ENCODE assay signal across 13 cellular contexts in genomic region chr3:127836004-127836882, GRCh38. TPM values are rescaled to one million over a fixed set of nuclear protein-coding genes. Genes with fewer than 3 reads are reported as not detected.
DNase-seq lines count a peak whose midpoint lies in the region; ATAC-seq, FAIRE-seq and TF ChIP-seq lines count a peak whose summit lies in the region.
"Had no signal": no experiment of that assay in that cellular context is flagged by ENCODE, and none has a peak within 500 bp of the region (broad histone marks: within the 10 kb centered on the region; RNA-seq: fewer than 3 reads in every experiment).

No MANE protein-coding gene starts in this region.

- H3K9me3 Mint-ChIP-seq in CD4-positive, alpha-beta memory T cell = peaks cover 0 to 18% (median 6%) of the 10 kb centered on the region in 8 donors

- CTCF ChIA-PET in GM12878 (lab: Yijun Ruan, JAX) = interaction anchor here (1.0 to 7.9 kb wide), 7 partner anchors 8 to 133 kb away, joined by 3 to 82 read pairs (median 7); partner anchors contain the start of gene MGLL
- CTCF ChIA-PET in CD4-positive, alpha-beta memory T cell (lab: Charles Lee; ENCODE audit: partially characterized antibody) = no interaction called here

- TF ChIP-seq RAD21 in GM12878 (IDR thresholded peaks at IDR 0.05; ENCODE audit: insufficient read depth, low read depth, low read length) = 0 out of 2 replicates have a peak, but pooled peaks have one; percentile 9

- peaks cover 13 to 20% of the 10 kb centered on the region in 2 donors for H3K27me3 Mint-ChIP-seq in CD4-positive, alpha-beta memory T cell

- no peak overlapping the region for H3K27ac Mint-ChIP-seq in CD4-positive, alpha-beta memory T cell
- H3K27ac Mint-ChIP-seq: activated naive CD8-positive, alpha-beta T cell treated with anti-CD3 and anti-CD28 coated beads, Interleukin-2, amount 10 ng/mL, durations not matched to agents 7 days and 5 days; CD4-positive, CD25-positive, alpha-beta regulatory T cell had no signal

- H3K36me3 ChIP-seq in GM12878 (ENCODE audit: control insufficient read depth in 2 of 2, insufficient read depth in 2 of 2, low read length in 1 of 2) = no peaks in the 10 kb centered on the region
- no peaks in the 10 kb centered on the region for H3K36me3 ChIP-seq in CD4-positive, alpha-beta memory T cell (ENCODE audit: insufficient read depth, low read length)
- H3K36me3 ChIP-seq: right lobe of liver had no signal

- FAIRE-seq in GM18507 (lab: Jason Lieb, UNC) = peak; percentile 98
- peak; percentile 68 for FAIRE-seq in GM12878 (lab: Jason Lieb, UNC)

- in situ Hi-C loops in GM12878 (cut with MboI) = no loop called here

- no peaks in the 10 kb centered on the region for H3K36me3 Mint-ChIP-seq in CD4-positive, alpha-beta memory T cell
- H3K36me3 Mint-ChIP-seq: activated naive CD8-positive, alpha-beta T cell treated with anti-CD3 and anti-CD28 coated beads, Interleukin-2, amount 10 ng/mL, durations not matched to agents 7 days and 5 days; CD4-positive, CD25-positive, alpha-beta regulatory T cell had no signal

- H3K4me2 ChIP-seq in GM12878 (ENCODE audit: control insufficient read depth, insufficient read depth) = peak overlapping the region; percentile 64

- peak overlapping the region; percentile 45; the same call in 1 of the 2 replicates for H3K4me3 ChIP-seq in GM12878
- H3K4me3 ChIP-seq in CD4-positive, alpha-beta memory T cell (ENCODE audit: low read length in 2 of 2) = no peak overlapping the region
- H3K4me3 ChIP-seq: right lobe of liver had no signal

- intact Hi-C loops in GM12878 (cut with micrococcal nuclease; ENCODE audit: unreplicated experiment) = no loop called here
- intact Hi-C loops in CD4-positive, alpha-beta memory T cell (cut with micrococcal nuclease) = no loop called here
- intact Hi-C loops in Right ventricle myocardium superior (cut with DNase I) = no loop called here

- no peaks in the 10 kb centered on the region for H3K79me2 ChIP-seq in GM12878 (ENCODE audit: control insufficient read depth, insufficient read depth, low read length)

- peak overlapping the region; percentile 61 for H2AFZ ChIP-seq in GM12878 (ENCODE audit: control insufficient read depth, low read depth, low read length)

- WGBS in GM12878 (ENCODE audit: insufficient coverage, insufficient replicate concordance, low lambda C conversion rate, missing lambda C conversion rate) = 10% methylated on average over 7 of the region's 7 CpGs

- POLR2A ChIA-PET in GM12878 (lab: Charles Lee) = interaction anchor here (0.5 to 5.9 kb wide), 11 partner anchors 8 to 100 kb away, joined by 3 to 55 read pairs (median 4); partner anchors contain the start of gene MGLL
- POLR2A ChIA-PET in CD4-positive, alpha-beta memory T cell (lab: Charles Lee; ENCODE audit: partially characterized antibody) = no interaction called here

- peak overlapping the region; percentile 59 for H3K9ac ChIP-seq in GM12878 (ENCODE audit: control insufficient read depth, insufficient read depth, low read length)

- no peak for TF ChIP-seq CTCF in GM12878 (IDR thresholded peaks at IDR 0.05 in 2 of 3, conservative IDR thresholded peaks at IDR 0.05 in 1 of 3; ENCODE audit: control insufficient read depth in 2 of 3, extremely low read depth in 1 of 3, insufficient read depth in 1 of 3, low read depth in 3 of 3, low read length in 3 of 3)

- H4K20me1 ChIP-seq in GM12878 (ENCODE audit: control insufficient read depth, insufficient read depth) = no peaks in the 10 kb centered on the region

- no peaks in the 10 kb centered on the region for H3K27me3 ChIP-seq in GM12878 (replicated peaks in 1 of 2; ENCODE audit: control insufficient read depth in 2 of 2, insufficient read depth in 2 of 2, low read length in 1 of 2)
- H3K27me3 ChIP-seq in CD4-positive, alpha-beta memory T cell (ENCODE audit: insufficient read depth, low read length) = no peaks in the 10 kb centered on the region
- H3K27me3 ChIP-seq: right lobe of liver had no signal

- ATAC-seq in GM21367 (IDR thresholded peaks at IDR 0.05; ENCODE audit: unreplicated experiment) = peak; percentile 77
- peak; percentile 87 for ATAC-seq in HG03095 (IDR thresholded peaks at IDR 0.05; ENCODE audit: unreplicated experiment)
- peak; percentile 88 for ATAC-seq in GM12878
- ATAC-seq in Right ventricle myocardium superior (ENCODE audit: poor library complexity) = no peak
- ATAC-seq: HCT116 had no signal

- BruUV-seq in GM12878 (replicated peaks; lab: Mats Ljungman, UMichigan) = no TSS peak

- SMC1A ChIA-PET in GM12878 (lab: Charles Lee; ENCODE audit: uncharacterized antibody, unreplicated experiment) = interaction anchor here (1.0 to 8.4 kb wide), 15 partner anchors 9 to 178 kb away, joined by 3 to 106 read pairs (median 8); partner anchors contain the start of gene MGLL

- peaks cover 47% of the 10 kb centered on the region for H3K4me1 ChIP-seq in GM12878 (ENCODE audit: control insufficient read depth, insufficient read depth, low read length)
- no peaks in the 10 kb centered on the region for H3K4me1 ChIP-seq in CD4-positive, alpha-beta memory T cell (ENCODE audit: insufficient read depth, low read length)

- H3K27ac ChIP-seq in GM12878 (ENCODE audit: control insufficient read depth, insufficient read depth) = peak overlapping the region; percentile 90
- H3K27ac ChIP-seq in CD4-positive, alpha-beta memory T cell (ENCODE audit: low read depth, low read length) = no peak overlapping the region
- H3K27ac ChIP-seq: VCaP had no signal

- H3K4me1 Mint-ChIP-seq in CD4-positive, alpha-beta memory T cell = no peaks in the 10 kb centered on the region
- H3K4me1 Mint-ChIP-seq: CD4-positive, CD25-positive, alpha-beta regulatory T cell had no signal

- no peak overlapping the region for H3K4me3 Mint-ChIP-seq in CD4-positive, alpha-beta memory T cell
- H3K4me3 Mint-ChIP-seq: activated naive CD8-positive, alpha-beta T cell treated with anti-CD3 and anti-CD28 coated beads, Interleukin-2, amount 10 ng/mL, durations not matched to agents 7 days and 5 days; CD4-positive, CD25-positive, alpha-beta regulatory T cell had no signal

- H3K9me3 ChIP-seq in GM12878 (replicated peaks; ENCODE audit: control insufficient read depth, insufficient read depth, low read length) = peaks cover 7% of the 10 kb centered on the region
- no peaks in the 10 kb centered on the region for H3K9me3 ChIP-seq in CD4-positive, alpha-beta memory T cell (ENCODE audit: control insufficient read depth in 1 of 2, low read length in 2 of 2)
- H3K9me3 ChIP-seq: right lobe of liver had no signal

- RAD21 ChIA-PET in GM12878 (lab: Charles Lee; ENCODE audit: unreplicated experiment) = interaction anchor here (0.6 to 5.6 kb wide), 17 partner anchors 8 to 618 kb away, joined by 3 to 92 read pairs (median 4); partner anchors contain the start of gene MGLL

- TF ChIP-seq EP300 in GM12878 (IDR thresholded peaks at IDR 0.05; ENCODE audit: borderline replicate concordance in 1 of 2, control insufficient read depth in 1 of 2, low read depth in 2 of 2, low read length in 2 of 2) = peak in 1 of 2 experiments; percentile 24; a peak in 1 of 4 replicates

- peak; percentile 70 for TF ChIP-seq POLR2A in GM12878 (IDR thresholded peaks at IDR 0.05; ENCODE audit: low read depth, low read length)

- DNase-seq in GM18507 (ENCODE audit: extremely low spot score, insufficient read length, low read depth) = no peak
- DNase-seq in GM12878 (ENCODE audit: low read depth, low spot score) = peak; percentile 79
- DNase-seq in CD4-positive, alpha-beta memory T cell = no peak
- DNase-seq in Right ventricle myocardium superior = no peak
- DNase-seq in NCI-H2081 (lab: John Stamatoyannopoulos, UW) = no peak
- DNase-seq in NCI-H526 (lab: John Stamatoyannopoulos, UW) = no peak
- DNase-seq: activated naive CD8-positive, alpha-beta T cell treated with anti-CD3 and anti-CD28 coated beads, Interleukin-2, amount 10 ng/mL, durations not matched to agents 7 days and 5 days; CD4-positive, CD25-positive, alpha-beta regulatory T cell; right lobe of liver had no signal

TF ChIP-seq in GM12878, 131 proteins besides CTCF, POLR2A, EP300 and RAD21 (continues in another document):
- TF ChIP-seq MTA2 (IDR thresholded peaks at IDR 0.05; ENCODE audit: low read depth) (no peak; the same call in 1 of the 2 replicates), FOXM1 (IDR thresholded peaks at IDR 0.05; ENCODE audit: low read depth, low read length) (no peak), TCF12 (IDR thresholded peaks at IDR 0.05; ENCODE audit: low read depth, low read length) (no peak), MEF2A (IDR thresholded peaks at IDR 0.05; ENCODE audit: insufficient read depth, low read depth, low read length) (no peak), HSF1 (IDR thresholded peaks at IDR 0.05; ENCODE audit: low read depth, low read length) (no peak)

RNA-seq across cellular contexts. Expression of gene MGLL, which starts 13.9 kb away (rescaled TPM):
- total RNA-seq in GM12878 (2013; cell fraction: nucleolus; rRNA removed) = 159 and 160 TPM in 2 replicates
- total RNA-seq in GM12878 (2014; rRNA removed) = 70.6 and 76.8 TPM in 2 replicates
- total RNA-seq in GM12878 (2014; rRNA removed; fragmentation: Illumina TruSeq; extraction: Trizol) = 40.5 and 44.9 TPM in 2 replicates
- total RNA-seq in GM12878 (2021) = 103 and 112 TPM in 2 replicates
- polyA plus RNA-seq in GM12878 (2011; ENCODE audit: low read depth) = 27.7 TPM
- polyA plus RNA-seq in GM12878 (2011; rRNA removed) = 35.1 and 70.0 TPM in 2 replicates
- polyA plus RNA-seq in GM12878 (2011; cell fraction: cytosol; rRNA removed) = 57.3 and 68.0 TPM in 2 replicates
- 69.0 and 72.8 TPM in 2 replicates for polyA plus RNA-seq in GM12878 (2011; cell fraction: nucleus; rRNA removed)
- polyA plus RNA-seq in GM12878 (2012) = 39.3 and 54.1 TPM in 2 replicates
- polyA plus RNA-seq in GM12878 (2014; fragmentation: Illumina TruSeq; extraction: Trizol) = 41.3 and 72.2 TPM in 2 replicates
- 10 to 100 TPM; 49.1 to 73.6 TPM for polyA plus RNA-seq in GM12878 (2014; fragmentation: Nextera tagmentation; extraction: Ambion mirVana)
- 65.1 and 74.2 TPM in 2 replicates for polyA plus RNA-seq in GM12878 (2014; rRNA removed)
- 100 to 1,000 TPM; 170 to 177 TPM for polyA plus RNA-seq in GM12878 (2016; fragmentation: Nextera tagmentation; extraction: Ambion mirVana)
- polyA minus RNA-seq in GM12878 (2011; rRNA and poly(A)+ RNA removed) = 66.8 and 76.8 TPM in 2 replicates
- polyA minus RNA-seq in GM12878 (2011; cell fraction: cytosol; rRNA and poly(A)+ RNA removed) = 23.4 and 24.0 TPM in 2 replicates
- 47.8 and 90.9 TPM in 2 replicates for polyA minus RNA-seq in GM12878 (2011; cell fraction: nucleus; rRNA and poly(A)+ RNA removed)
- total RNA-seq in CD4-positive, alpha-beta memory T cell = 1 to 10 TPM; 2.4 to 4.8 TPM
- 1 to 10 TPM in 1 of 2 donors, under 1 TPM in 1; 0.77 to 2.2 TPM for polyA plus RNA-seq in CD4-positive, alpha-beta memory T cell
- 83.5 TPM for total RNA-seq in Right ventricle myocardium superior

Comparison
In these comparisons a context has a peak if more than half of its experiments do, and no peak if none do; other contexts are left out.
1. RNA of gene MGLL, which starts 13.9 kb away (total RNA-seq): 83.5 TPM in Right ventricle myocardium superior (single experiment) and 40.5 to 160 TPM in GM12878; 2.4 to 4.8 TPM in CD4-positive, alpha-beta memory T cell; every median in the first group is over 4 times any median in the second.